ENCODE assay signal across 11 cellular contexts in genomic region chr7:4189151-4189570, GRCh38.
DNase-seq lines count a peak whose midpoint lies in the region; ATAC-seq and TF ChIP-seq lines count a peak whose summit lies in the region.
"Had no signal": no experiment of that assay in that cellular context is flagged by ENCODE, and none has a peak within 500 bp of the region (broad histone marks: within the 10 kb centered on the region; RNA-seq: fewer than 3 reads in every experiment).

No MANE protein-coding gene starts in this region.

- peaks cover 0 to 13% (median 0%) of the 10 kb centered on the region in 3 donors for H3K4me1 ChIP-seq in gastroesophageal sphincter
- H3K4me1 ChIP-seq in effector memory CD4-positive, alpha-beta T cell (ENCODE audit: control insufficient read depth, insufficient read depth, low read length, poor library complexity, severe bottlenecking): no peaks in the 10 kb centered on the region

- no peak for TF ChIP-seq EP300 in gastroesophageal sphincter (IDR thresholded peaks at IDR 0.05)

- no peaks in the 10 kb centered on the region for H3K36me3 ChIP-seq in gastroesophageal sphincter
- no peaks in the 10 kb centered on the region for H3K36me3 ChIP-seq in effector memory CD4-positive, alpha-beta T cell (ENCODE audit: control insufficient read depth, insufficient read depth, low read length)

- peak overlapping the region in 3 of 4 donors; percentile 23 to 41 (median 39) for H3K27ac ChIP-seq in gastroesophageal sphincter
- no peak overlapping the region for H3K27ac ChIP-seq in effector memory CD4-positive, alpha-beta T cell (ENCODE audit: insufficient read depth, low read length, poor library complexity, severe bottlenecking)

- H3K27me3 ChIP-seq in gastroesophageal sphincter: no peaks in the 10 kb centered on the region
- H3K27me3 ChIP-seq in effector memory CD4-positive, alpha-beta T cell (replicated peaks; ENCODE audit: control insufficient read depth, insufficient read depth, low read length, poor library complexity, severe bottlenecking): no peaks in the 10 kb centered on the region

- no peaks in the 10 kb centered on the region for H3K9me3 ChIP-seq in gastroesophageal sphincter
- no peaks in the 10 kb centered on the region for H3K9me3 ChIP-seq in effector memory CD4-positive, alpha-beta T cell (ENCODE audit: control insufficient read depth, low read length)

- no peak for TF ChIP-seq POLR2A in gastroesophageal sphincter (IDR thresholded peaks at IDR 0.05)

- 8 to 25% methylated on average over 4 to 5 of the region's 13 CpGs for WGBS in gastroesophageal sphincter (ENCODE audit: low coverage in 1 of 2), 2 donors

- DNase-seq in COR-L47 (lab: John Stamatoyannopoulos, UW) (peak; percentile 78), SHP77 treated with DMSO at 0.1 percent for 48 hours (lab: John Stamatoyannopoulos, UW) (peak; percentile 24), occipital lobe (lab: John Stamatoyannopoulos, UW) (peak; percentile 62)
- DNase-seq in activated CD8-positive, alpha-beta memory T cell treated with anti-CD3 and anti-CD28 coated beads, Interleukin-2, amount 50 U/mL, for 4 hours: no peak
- no peak for DNase-seq in effector memory CD4-positive, alpha-beta T cell
- DNase-seq: activated B cell treated with CpG ODN at 0.5 μM for 24 hours; effector CD4-positive, alpha-beta T cell; stimulated activated CD4-positive, alpha-beta T cell treated with anti-CD3 and anti-CD28 coated beads, Interleukin-4, amount 100 ng/mL, for 1 hour had no signal

- ATAC-seq in gastroesophageal sphincter (peak; percentile 91), GM21360 (IDR thresholded peaks at IDR 0.05; ENCODE audit: unreplicated experiment) (no peak), HG03457 (IDR thresholded peaks at IDR 0.05; ENCODE audit: unreplicated experiment) (no peak)

- peak overlapping the region in 1 of 2 donors; percentile 21 for H3K4me3 ChIP-seq in gastroesophageal sphincter
- no peak overlapping the region for H3K4me3 ChIP-seq in effector memory CD4-positive, alpha-beta T cell (ENCODE audit: insufficient read depth, low read depth, low read length, poor library complexity, severe bottlenecking)

- no peak for TF ChIP-seq CTCF in gastroesophageal sphincter (IDR thresholded peaks at IDR 0.05)

Comparison
In these comparisons a context has a peak if more than half of its experiments do, and no peak if none do; other contexts are left out.
1. DNase-seq: peak in COR-L47 (single experiment), SHP77 treated with DMSO at 0.1 percent for 48 hours (single experiment) and occipital lobe (single experiment); none in activated CD8-positive, alpha-beta memory T cell treated with anti-CD3 and anti-CD28 coated beads, Interleukin-2, amount 50 U/mL, for 4 hours (single experiment) and effector memory CD4-positive, alpha-beta T cell (0 of 3).